ENCODE assay signal across 1 cellular context in the genomic region with DNA sequence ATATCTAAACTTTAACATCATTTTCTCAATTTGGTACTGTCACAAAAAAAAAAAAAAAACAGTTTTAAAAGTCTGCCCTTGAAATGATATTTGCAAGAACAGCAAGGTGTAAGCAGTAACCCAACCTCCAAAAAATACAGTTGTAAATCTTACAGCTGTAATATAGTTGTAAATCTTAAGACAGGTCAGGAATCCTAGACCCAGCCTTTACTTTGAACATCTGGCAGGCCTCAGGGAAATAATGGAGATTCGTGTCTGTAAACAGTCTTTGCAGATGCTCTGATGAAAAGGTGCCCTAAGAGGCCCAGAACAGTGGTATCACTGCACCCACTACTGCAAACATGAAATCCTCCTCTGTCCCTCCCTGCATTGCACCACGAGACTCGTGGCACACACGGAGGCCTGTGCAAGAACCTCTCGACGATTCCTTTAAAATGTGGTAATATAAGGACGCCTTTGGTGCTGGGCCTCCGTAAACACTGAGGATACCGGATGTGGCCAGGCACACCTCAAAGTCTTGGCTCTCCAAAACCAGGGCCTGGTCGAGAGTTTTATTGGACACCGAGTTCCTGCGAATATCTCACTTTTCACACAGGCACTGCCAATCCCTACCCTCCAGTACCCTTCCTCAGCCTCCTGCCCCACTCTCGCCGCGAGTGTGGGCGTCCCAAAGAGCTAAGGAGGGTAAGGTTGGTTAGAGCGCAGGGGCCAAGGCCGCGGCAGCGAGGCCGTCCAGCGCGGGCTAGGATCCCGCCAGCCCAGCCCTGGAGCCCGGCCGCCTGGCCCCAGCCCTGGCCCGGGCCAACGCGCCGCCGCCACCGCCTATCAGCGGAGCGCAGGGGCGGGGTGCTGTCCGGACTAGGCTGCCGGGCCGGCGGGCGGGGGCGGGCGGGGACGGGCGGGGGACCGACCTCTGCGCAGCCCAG.
TF ChIP-seq lines count a peak whose summit lies in the region.

No MANE protein-coding gene starts in this region.

TF ChIP-seq in SK-N-SH, 30 proteins besides CTCF, POLR2A, EP300 and RAD21 (continued from another document):
- TF ChIP-seq MEF2A (IDR thresholded peaks at IDR 0.05; ENCODE audit: borderline replicate concordance, low read depth) (no peak), RXRA (IDR thresholded peaks at IDR 0.05; ENCODE audit: borderline replicate concordance, low read depth) (no peak), RCOR1 (IDR thresholded peaks at IDR 0.05; ENCODE audit: low read length) (no peak), GABPA (IDR thresholded peaks at IDR 0.05; ENCODE audit: low read depth) (no peak), SMC3 (IDR thresholded peaks at IDR 0.05; ENCODE audit: low read depth, low read length) (no peak), JUND (IDR thresholded peaks at IDR 0.05) (no peak), ELF1 (IDR thresholded peaks at IDR 0.05) (no peak), TEAD4 (IDR thresholded peaks at IDR 0.05; ENCODE audit: borderline replicate concordance, insufficient read depth) (no peak), YY1 (IDR thresholded peaks at IDR 0.05; ENCODE audit: low read depth) (no peak), FOSL2 (IDR thresholded peaks at IDR 0.05; ENCODE audit: borderline replicate concordance, low read depth) (no peak)
